8 cellular contexts compared by ENCODE assay signal in genomic region chr19:37466798-37467607, GRCh38.
DNase-seq lines count a peak whose midpoint lies in the region; ATAC-seq and TF ChIP-seq lines count a peak whose summit lies in the region.

TSS of gene ZNF569 (minus strand) at chr19:37467444. CDS start at chr19:37444921, 22,523 bp downstream.

- TF ChIP-seq CTCF in GM13977 (IDR thresholded peaks at IDR 0.05; ENCODE audit: extremely low read depth, insufficient read depth, missing control alignments) (no peak), astrocyte of the spinal cord (IDR thresholded peaks at IDR 0.05; ENCODE audit: low read depth, low read length) (no peak)

- peak; percentile 54 for ATAC-seq in HG02870 (IDR thresholded peaks at IDR 0.05; ENCODE audit: unreplicated experiment)

- in situ Hi-C loops in GM13977 (cut with MboI; ENCODE audit: low pct_unique_long_range_greater_than_20kb, low sequenced_read_pairs, unreplicated experiment) = no loop called here
- in situ Hi-C loops in astrocyte of the spinal cord (cut with HindIII; ENCODE audit: low sequenced_read_pairs) = no loop called here

- H3K4me3 ChIP-seq in astrocyte of the spinal cord (ENCODE audit: low read depth, low read length) = peak within 1 kb of the TSS; percentile 92

- peak; percentile 82 for DNase-seq in GM13977 (ENCODE audit: low spot score)
- peak; percentile 93 to 94 for DNase-seq in NCI-H187 (lab: John Stamatoyannopoulos, UW)
- peak; percentile 82 for DNase-seq in T-helper 9 cell
- peak; percentile 95 for DNase-seq in astrocyte of the spinal cord (ENCODE audit: low read depth, low spot score)
- peak; percentile 72 to 97 (median 88) for DNase-seq in hypothalamus (lab: John Stamatoyannopoulos, UW)
- peak; percentile 99 for DNase-seq in retina
- no peak for DNase-seq in LoVo (ENCODE audit: low spot score)
